In genomic region chr10:851891-852290, GRCh38 we compare ENCODE assay signal across 8 cellular contexts.
DNase-seq lines count a peak whose midpoint lies in the region; ATAC-seq, FAIRE-seq and TF ChIP-seq lines count a peak whose summit lies in the region.
"Had no signal": no experiment of that assay in that cellular context is flagged by ENCODE, and none has a peak within 500 bp of the region (broad histone marks: within the 10 kb centered on the region; RNA-seq: fewer than 3 reads in every experiment).

No MANE protein-coding gene starts in this region.

- POLR2A ChIA-PET in naive thymus-derived CD4-positive, alpha-beta T cell (lab: Charles Lee) = no interaction called here
- POLR2A ChIA-PET in HepG2 (lab: Yijun Ruan, JAX) = no interaction called here

- CTCF ChIA-PET in naive thymus-derived CD4-positive, alpha-beta T cell (lab: Charles Lee) = no interaction called here
- CTCF ChIA-PET in HepG2 (lab: Yijun Ruan, JAX; ENCODE audit: low intra/inter-chr PET ratio, low total read pairs) = no interaction called here

- H3K4me3 ChIP-seq in naive thymus-derived CD4-positive, alpha-beta T cell (ENCODE audit: low read length) = no peak overlapping the region
- H3K4me3 ChIP-seq in HepG2 (replicated peaks in 1 of 3; ENCODE audit: insufficient read depth in 1 of 3, low read depth in 2 of 3, low read length in 3 of 3) = no peak overlapping the region

- no peak overlapping the region for H3K4me2 ChIP-seq in HepG2 (ENCODE audit: low read depth, low read length)

- H3K27me3 Mint-ChIP-seq in naive thymus-derived CD4-positive, alpha-beta T cell = no peaks in the 10 kb centered on the region

- BruUV-seq in HepG2 (replicated peaks; lab: Mats Ljungman, UMichigan) = no TSS peak

- FAIRE-seq in HepG2 (lab: Jason Lieb, UNC) = no peak

- H4K20me1 ChIP-seq in HepG2 (ENCODE audit: insufficient read depth, low read length) = peaks cover 21% of the 10 kb centered on the region

- no peaks in the 10 kb centered on the region for H3K9me3 ChIP-seq in naive thymus-derived CD4-positive, alpha-beta T cell (ENCODE audit: control insufficient read depth in 2 of 3, low read length in 3 of 3)
- H3K9me3 ChIP-seq in HepG2 (ENCODE audit: low read length) = no peaks in the 10 kb centered on the region

- no peak for TF ChIP-seq CTCF in HepG2 (CRISPR knock-in tag; IDR thresholded peaks at IDR 0.05)

- H3K79me2 ChIP-seq in HepG2 (ENCODE audit: insufficient read depth, low read length) = peaks cover 53% of the 10 kb centered on the region

- H3K9me3 Mint-ChIP-seq in naive thymus-derived CD4-positive, alpha-beta T cell = peaks cover 0 to 22% (median 5%) of the 10 kb centered on the region in 11 donors

- H3K27ac Mint-ChIP-seq in naive thymus-derived CD4-positive, alpha-beta T cell = peak overlapping the region in 5 of 9 donors; percentile 1 to 26 (median 19)

- H3K36me3 Mint-ChIP-seq in naive thymus-derived CD4-positive, alpha-beta T cell = peaks cover 7 to 87% (median 63%) of the 10 kb centered on the region in 5 donors

- H3K9ac ChIP-seq in HepG2 (ENCODE audit: insufficient read depth, low read depth, low read length) = no peak overlapping the region

- no peak for TF ChIP-seq RAD21 in HepG2 (CRISPR knock-in tag; IDR thresholded peaks at IDR 0.05)

- no peaks in the 10 kb centered on the region for H3K4me1 ChIP-seq in naive thymus-derived CD4-positive, alpha-beta T cell (ENCODE audit: control insufficient read depth in 2 of 2, insufficient read depth in 2 of 2, low read length in 2 of 2)
- H3K4me1 ChIP-seq in HepG2 (ENCODE audit: insufficient read depth, low read length) = peaks cover 12% of the 10 kb centered on the region

- peak overlapping the region in 3 of 10 donors; percentile 10 to 38 (median 11) for H3K4me3 Mint-ChIP-seq in naive thymus-derived CD4-positive, alpha-beta T cell

- ATAC-seq in GM18870 (IDR thresholded peaks at IDR 0.05; ENCODE audit: unreplicated experiment) (peak; percentile 96), GM21723 (IDR thresholded peaks at IDR 0.05; ENCODE audit: unreplicated experiment) (peak; percentile 96), HG03521 (IDR thresholded peaks at IDR 0.05; ENCODE audit: unreplicated experiment) (peak; percentile 78), HepG2 (no peak)
- ATAC-seq in naive thymus-derived CD4-positive, alpha-beta T cell = no peak

- TF ChIP-seq EP300 in HepG2 (IDR thresholded peaks at IDR 0.05; ENCODE audit: low read depth in 2 of 2, low read length in 2 of 2) = no peak
- TF ChIP-seq EP300 in HepG2 (CRISPR knock-in tag; IDR thresholded peaks at IDR 0.05; ENCODE audit: borderline replicate concordance) = no peak

- H3K4me1 Mint-ChIP-seq in naive thymus-derived CD4-positive, alpha-beta T cell = peaks cover 19 to 88% (median 77%) of the 10 kb centered on the region in 7 donors

- 98% methylated on average over 5 of the region's 5 CpGs for WGBS in HepG2 (ENCODE audit: low lambda C conversion rate)

- no peaks in the 10 kb centered on the region for H3K27me3 ChIP-seq in naive thymus-derived CD4-positive, alpha-beta T cell (ENCODE audit: control insufficient read depth in 2 of 2, insufficient read depth in 2 of 2, low read length in 2 of 2)
- H3K27me3 ChIP-seq in HepG2 (ENCODE audit: control insufficient read depth in 1 of 2, insufficient read depth in 2 of 2, low read length in 2 of 2) = no peaks in the 10 kb centered on the region

- H3K36me3 ChIP-seq in naive thymus-derived CD4-positive, alpha-beta T cell (ENCODE audit: control insufficient read depth in 2 of 3, insufficient read depth in 3 of 3, low read length in 3 of 3) = peaks cover 0 to 16% (median 0%) of the 10 kb centered on the region in 3 experiments
- H3K36me3 ChIP-seq in HepG2 (replicated peaks in 1 of 2; ENCODE audit: control insufficient read depth in 1 of 2, insufficient read depth in 2 of 2, low read length in 2 of 2) = peaks cover 11 to 57% of the 10 kb centered on the region in 2 experiments

- in situ Hi-C loops in HepG2 (cut with HindIII; ENCODE audit: extremely low pct_ligation_motif_present, low pct_unique_long_range_greater_than_20kb) = no loop called here

- H3K27ac ChIP-seq in naive thymus-derived CD4-positive, alpha-beta T cell (ENCODE audit: low read depth, low read length) = no peak overlapping the region
- no peak overlapping the region for H3K27ac ChIP-seq in HepG2 (ENCODE audit: extremely low read length, insufficient read depth, low read length)

- H2AFZ ChIP-seq in HepG2 (ENCODE audit: low read length) = no peak overlapping the region

- intact Hi-C loops in naive thymus-derived CD4-positive, alpha-beta T cell (cut with micrococcal nuclease) = no loop called here
- intact Hi-C loops in HepG2 (cut with micrococcal nuclease; ENCODE audit: unreplicated experiment) = no loop called here

- DNase-seq in naive thymus-derived CD4-positive, alpha-beta T cell = no peak
- DNase-seq in HPDE6-E6E7 (ENCODE audit: extremely low spot score) = no peak
- DNase-seq in HepG2 (ENCODE audit: low spot score) = no peak
- no peak for DNase-seq in erythroblast (lab: John Stamatoyannopoulos, UW)
- DNase-seq: NCI-H526 had no signal

- TF ChIP-seq POLR2A in HepG2 (IDR thresholded peaks at IDR 0.05; ENCODE audit: insufficient read depth in 1 of 2, low read depth in 2 of 2, low read length in 2 of 2) = no peak
- TF ChIP-seq POLR2A in erythroblast (IDR thresholded peaks at IDR 0.05; ENCODE audit: low read length) = no peak

TF ChIP-seq in HepG2, 621 proteins besides CTCF, POLR2A, EP300 and RAD21 (continues in another document):
- TF ChIP-seq ZNF576 (CRISPR knock-in tag; IDR thresholded peaks at IDR 0.05) = no peak
- TF ChIP-seq IKZF5 (CRISPR knock-in tag; IDR thresholded peaks at IDR 0.05) = no peak
- TF ChIP-seq HDAC6 (IDR thresholded peaks at IDR 0.05; ENCODE audit: low read depth, low read length) = no peak
- TF ChIP-seq ZNF670 (CRISPR knock-in tag; IDR thresholded peaks at IDR 0.05; ENCODE audit: borderline replicate concordance) = no peak
- no peak for TF ChIP-seq GPBP1L1 (CRISPR knock-in tag; IDR thresholded peaks at IDR 0.05)
- no peak for TF ChIP-seq HIC2 (CRISPR knock-in tag; IDR thresholded peaks at IDR 0.05; ENCODE audit: low read depth)
- TF ChIP-seq ZBTB46 (CRISPR knock-in tag; IDR thresholded peaks at IDR 0.05; ENCODE audit: borderline replicate concordance) = no peak
- TF ChIP-seq ZNF564 (CRISPR knock-in tag; IDR thresholded peaks at IDR 0.05) = no peak
- TF ChIP-seq ZFP62 (CRISPR knock-in tag; IDR thresholded peaks at IDR 0.05) = no peak

Comparison
In these comparisons a context has a peak if more than half of its experiments do, and no peak if none do; other contexts are left out.
1. ATAC-seq: peak in GM18870 (single experiment), GM21723 (single experiment) and HG03521 (single experiment); none in naive thymus-derived CD4-positive, alpha-beta T cell (single experiment) and HepG2 (single experiment).